12 cellular contexts compared by ENCODE assay signal in the genomic region with DNA sequence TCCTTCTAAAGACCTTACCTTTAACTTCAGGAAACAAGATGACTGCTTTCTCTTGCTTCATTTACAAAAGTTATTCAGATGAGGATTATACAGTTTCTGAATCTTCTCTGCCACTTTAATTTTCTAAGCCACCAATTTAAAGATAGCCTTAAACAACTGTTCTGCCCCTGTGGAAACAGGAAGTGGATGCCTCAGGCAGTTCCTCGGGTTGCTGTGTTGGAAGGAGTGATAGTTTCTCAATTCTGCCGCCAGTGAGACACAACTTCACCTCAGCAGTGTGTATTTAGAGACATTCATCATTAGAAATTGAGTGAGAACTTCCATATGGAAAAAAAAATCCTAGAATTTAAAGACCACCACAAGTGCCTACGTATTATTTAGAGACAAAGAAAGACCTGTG.
DNase-seq lines count a peak whose midpoint lies in the region; ATAC-seq and TF ChIP-seq lines count a peak whose summit lies in the region.
"Had no signal": no experiment of that assay in that cellular context is flagged by ENCODE, and none has a peak within 500 bp of the region (broad histone marks: within the 10 kb centered on the region; RNA-seq: fewer than 3 reads in every experiment).

No MANE protein-coding gene starts in this region.

- CTCF ChIA-PET in RWPE1 (lab: Yijun Ruan, JAX), result no interaction called here
- CTCF ChIA-PET in activated CD4-positive, alpha-beta T cell treated with anti-CD3 and anti-CD28 coated beads, Interleukin-2, amount 10 ng/mL, durations not matched to agents 7 days and 5 days (lab: Charles Lee), result no interaction called here

- 24 to 41% methylated on average over 3 of the region's 3 CpGs for WGBS in esophagus, 2 donors
- WGBS in suprapubic skin, result 39% methylated on average over 3 of the region's 3 CpGs

- peak; percentile 9 for DNase-seq in HCEC 1CT
- DNase-seq in RWPE1 (ENCODE audit: low spot score), result peak; percentile 55
- DNase-seq in suprapubic skin (ENCODE audit: low spot score in 2 of 2), result no peak
- DNase-seq in activated CD4-positive, alpha-beta T cell treated with anti-CD3 and anti-CD28 coated beads, Interleukin-2, amount 10 ng/mL, durations not matched to agents 7 days and 5 days, result no peak
- DNase-seq in NCI-H524 (lab: John Stamatoyannopoulos, UW), result no peak
- DNase-seq: activated CD4-positive, alpha-beta memory T cell treated with anti-CD3 and anti-CD28 coated beads for 36 hours; PC-3; right lobe of liver had no signal

- H3K27ac Mint-ChIP-seq in activated CD4-positive, alpha-beta T cell treated with anti-CD3 and anti-CD28 coated beads, Interleukin-2, amount 10 ng/mL, durations not matched to agents 7 days and 5 days, result no peak overlapping the region
- H3K27ac Mint-ChIP-seq: activated CD4-positive, alpha-beta memory T cell treated with anti-CD3 and anti-CD28 coated beads for 36 hours; T-helper 2 cell treated with Interferon-gamma antibody and Interleukin-4, amounts not matched to agents 5 μg/mL and 100 μg/mL, for 36 hours had no signal

- no peak overlapping the region for H3K4me3 Mint-ChIP-seq in activated CD4-positive, alpha-beta T cell treated with anti-CD3 and anti-CD28 coated beads, Interleukin-2, amount 10 ng/mL, durations not matched to agents 7 days and 5 days
- H3K4me3 Mint-ChIP-seq: activated CD4-positive, alpha-beta memory T cell treated with anti-CD3 and anti-CD28 coated beads for 36 hours; T-helper 2 cell treated with Interferon-gamma antibody and Interleukin-4, amounts not matched to agents 5 μg/mL and 100 μg/mL, for 36 hours had no signal

- H3K36me3 ChIP-seq in esophagus (ENCODE audit: control insufficient read depth in 2 of 2, insufficient read depth in 2 of 2, low read length in 1 of 2) (no peaks in the 10 kb centered on the region), suprapubic skin (no peaks in the 10 kb centered on the region)
- H3K36me3 ChIP-seq: right lobe of liver had no signal

- ATAC-seq in HG02840 (IDR thresholded peaks at IDR 0.05; ENCODE audit: low FRiP score, unreplicated experiment), result no peak
- no peak for ATAC-seq in GM21786 (IDR thresholded peaks at IDR 0.05; ENCODE audit: unreplicated experiment)
- ATAC-seq: PC-3, right lobe of liver had no signal

- POLR2A ChIA-PET in RWPE1 (lab: Yijun Ruan, JAX; ENCODE audit: low non-redundant PET), result no interaction called here
- POLR2A ChIA-PET in activated CD4-positive, alpha-beta T cell treated with anti-CD3 and anti-CD28 coated beads, Interleukin-2, amount 10 ng/mL, durations not matched to agents 7 days and 5 days (lab: Charles Lee), result no interaction called here

- H3K9me3 ChIP-seq in esophagus (ENCODE audit: control insufficient read depth in 2 of 2, insufficient read depth in 1 of 2, low read depth in 1 of 2, low read length in 1 of 2) (no peaks in the 10 kb centered on the region), suprapubic skin (no peaks in the 10 kb centered on the region)
- H3K9me3 ChIP-seq: right lobe of liver had no signal

- TF ChIP-seq CTCF in RWPE1 (conservative IDR thresholded peaks at IDR 0.05; ENCODE audit: low read depth) (no peak), suprapubic skin (IDR thresholded peaks at IDR 0.05) (no peak)

- no peak for TF ChIP-seq POLR2A in suprapubic skin (IDR thresholded peaks at IDR 0.05)

- TF ChIP-seq EP300 in suprapubic skin (IDR thresholded peaks at IDR 0.05), result no peak

- H3K4me1 ChIP-seq in esophagus (ENCODE audit: control insufficient read depth in 2 of 2, insufficient read depth in 2 of 2, low read length in 1 of 2), result no peaks in the 10 kb centered on the region
- peaks cover 34% of the 10 kb centered on the region for H3K4me1 ChIP-seq in suprapubic skin
- H3K4me1 ChIP-seq: right lobe of liver had no signal

- peaks cover 4% of the 10 kb centered on the region for H3K4me1 Mint-ChIP-seq in activated CD4-positive, alpha-beta T cell treated with anti-CD3 and anti-CD28 coated beads, Interleukin-2, amount 10 ng/mL, durations not matched to agents 7 days and 5 days

- H3K9me3 Mint-ChIP-seq in activated CD4-positive, alpha-beta T cell treated with anti-CD3 and anti-CD28 coated beads, Interleukin-2, amount 10 ng/mL, durations not matched to agents 7 days and 5 days, result no peaks in the 10 kb centered on the region
- H3K9me3 Mint-ChIP-seq: T-helper 2 cell treated with Interferon-gamma antibody and Interleukin-4, amounts not matched to agents 5 μg/mL and 100 μg/mL, for 36 hours had no signal

- H3K27me3 ChIP-seq in esophagus (ENCODE audit: control insufficient read depth in 1 of 2, insufficient read depth in 2 of 2, low read length in 2 of 2) (no peaks in the 10 kb centered on the region), suprapubic skin (no peaks in the 10 kb centered on the region)
- H3K27me3 ChIP-seq: right lobe of liver had no signal

- H3K36me3 Mint-ChIP-seq in activated CD4-positive, alpha-beta T cell treated with anti-CD3 and anti-CD28 coated beads, Interleukin-2, amount 10 ng/mL, durations not matched to agents 7 days and 5 days (ENCODE audit: low read depth), result no peaks in the 10 kb centered on the region
- H3K36me3 Mint-ChIP-seq: activated CD4-positive, alpha-beta memory T cell treated with anti-CD3 and anti-CD28 coated beads for 36 hours had no signal

- H3K4me3 ChIP-seq in esophagus (ENCODE audit: low read depth in 1 of 2, low read length in 2 of 2), result no peak overlapping the region
- H3K4me3 ChIP-seq in suprapubic skin, result no peak overlapping the region
- H3K4me3 ChIP-seq: right lobe of liver had no signal

- H3K27ac ChIP-seq in RWPE1, result no peak overlapping the region
- peak overlapping the region; percentile 58 to 77 for H3K27ac ChIP-seq in esophagus (ENCODE audit: low read depth in 2 of 2, low read length in 1 of 2)
- H3K27ac ChIP-seq in suprapubic skin, result peak overlapping the region; percentile 73
- H3K27ac ChIP-seq: right lobe of liver had no signal

- no peaks in the 10 kb centered on the region for H3K27me3 Mint-ChIP-seq in activated CD4-positive, alpha-beta T cell treated with anti-CD3 and anti-CD28 coated beads, Interleukin-2, amount 10 ng/mL, durations not matched to agents 7 days and 5 days
- H3K27me3 Mint-ChIP-seq: activated CD4-positive, alpha-beta memory T cell treated with anti-CD3 and anti-CD28 coated beads for 36 hours had no signal

Comparison
In these comparisons a context has a peak if more than half of its experiments do, and no peak if none do; other contexts are left out.
1. DNase-seq: peak in HCEC 1CT (single experiment) and RWPE1 (single experiment); none in suprapubic skin (0 of 2), activated CD4-positive, alpha-beta T cell treated with anti-CD3 and anti-CD28 coated beads, Interleukin-2, amount 10 ng/mL, durations not matched to agents 7 days and 5 days (single experiment) and NCI-H524 (0 of 2).